1 cellular context compared by ENCODE assay signal in genomic region chr6:90025418-90026089, GRCh38.
TF ChIP-seq lines count a peak whose summit lies in the region.

No MANE protein-coding gene starts in this region.

TF ChIP-seq in WTC11, 78 proteins besides CTCF, POLR2A, EP300 and RAD21 (continued from another document):
- TF ChIP-seq PRDM15 (CRISPR knock-in tag; IDR thresholded peaks at IDR 0.05) (no peak), ZNF232 (CRISPR knock-in tag; IDR thresholded peaks at IDR 0.05) (no peak), TEAD4 (CRISPR knock-in tag; IDR thresholded peaks at IDR 0.05) (no peak), ZSCAN18 (CRISPR knock-in tag; IDR thresholded peaks at IDR 0.05) (no peak), ZNF138 (CRISPR knock-in tag; conservative IDR thresholded peaks at IDR 0.05) (no peak)
